ENCODE assay signal across 30 cellular contexts in the genomic region with DNA sequence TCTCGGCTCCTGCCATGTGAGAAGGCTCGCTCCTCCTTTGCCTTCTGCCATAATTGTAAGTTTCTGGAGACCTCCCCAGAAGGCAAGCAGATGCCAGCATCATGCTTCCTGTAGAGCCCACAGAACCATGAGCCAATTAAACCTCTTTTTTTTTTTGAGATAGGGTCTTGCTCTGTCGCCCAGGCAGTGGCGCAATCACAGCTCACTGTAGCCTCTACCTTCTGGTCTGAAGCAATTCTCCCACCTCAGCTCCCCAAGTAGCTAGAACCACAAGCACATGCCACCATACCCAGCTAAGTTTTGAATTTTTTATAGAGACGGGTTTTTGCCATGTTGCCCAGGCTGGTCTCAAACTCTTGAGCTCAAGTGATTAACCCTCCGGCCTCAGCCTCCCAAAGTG.
"Had no signal": no experiment of that assay in that cellular context is flagged by ENCODE, and none has a peak within 500 bp of the region (broad histone marks: within the 10 kb centered on the region; RNA-seq: fewer than 3 reads in every experiment).

No MANE protein-coding gene starts in this region.

- H3K9me3 Mint-ChIP-seq: natural killer cell; nephron; neural progenitor cell; stimulated activated effector memory CD8-positive, alpha-beta T cell treated with anti-CD3 and anti-CD28 coated beads, Interleukin-12 subunit alpha, Interleukin-12 subunit beta, amount 100 ng/mL, for 72 hours; stimulated activated naive CD8-positive, alpha-beta T cell treated with anti-CD3 and anti-CD28 coated beads, Interleukin-15, Interleukin-2, amounts not matched to agents 100 ng/mL and 50 ng/mL, for 24 hours had no signal

- H3K4me3 Mint-ChIP-seq: natural killer cell; nephron; neural progenitor cell; stimulated activated effector memory CD8-positive, alpha-beta T cell treated with anti-CD3 and anti-CD28 coated beads, Interleukin-12 subunit alpha, Interleukin-12 subunit beta, amount 100 ng/mL, for 72 hours; stimulated activated naive B cell treated with anti-CD40 and anti-IgM and Interleukin-4, amounts not matched to agents 10 μg/mL and 1 μg/mL and 100 μg/mL, for 72 hours; stimulated activated naive CD8-positive, alpha-beta T cell treated with anti-CD3 and anti-CD28 coated beads, Interleukin-15, Interleukin-2, amounts not matched to agents 100 ng/mL and 50 ng/mL, for 24 hours had no signal

- ATAC-seq: natural killer cell; psoas muscle; right cardiac atrium; sciatic nerve; stimulated activated effector memory CD8-positive, alpha-beta T cell treated with anti-CD3 and anti-CD28 coated beads, Interleukin-12 subunit alpha, Interleukin-12 subunit beta, amount 100 ng/mL, for 72 hours; stimulated activated naive B cell treated with anti-CD40 and anti-IgM and Interleukin-4, amounts not matched to agents 10 μg/mL and 1 μg/mL and 100 μg/mL, for 72 hours had no signal

- H3K27me3 ChIP-seq: ovary, thyroid gland, upper lobe of left lung, vagina had no signal

- H3K9ac ChIP-seq: neural progenitor cell, parathyroid adenoma had no signal

- H3K36me3 Mint-ChIP-seq: natural killer cell; neural progenitor cell; stimulated activated effector memory CD8-positive, alpha-beta T cell treated with anti-CD3 and anti-CD28 coated beads, Interleukin-12 subunit alpha, Interleukin-12 subunit beta, amount 100 ng/mL, for 72 hours; stimulated activated naive B cell treated with anti-CD40 and anti-IgM and Interleukin-4, amounts not matched to agents 10 μg/mL and 1 μg/mL and 100 μg/mL, for 72 hours had no signal

- FAIRE-seq: urothelium cell line had no signal

- H3K4me1 Mint-ChIP-seq: natural killer cell had no signal

- H3K27ac ChIP-seq: neural progenitor cell, ovary, parathyroid adenoma, psoas muscle, skin epidermis, spleen, stomach, thoracic aorta, thyroid gland, tibial nerve, upper lobe of left lung, vagina had no signal

- H2AFZ ChIP-seq: neural progenitor cell, parathyroid adenoma had no signal

- H3K4me2 ChIP-seq: neural progenitor cell, smooth muscle cell had no signal

- DNase-seq: natural killer cell; occipital lobe; ovary; posterior cingulate gyrus; psoas muscle; right cardiac atrium; spleen; stimulated activated CD4-positive, alpha-beta T cell treated with anti-CD3 and anti-CD28 coated beads, Interleukin-12 subunit alpha, Interleukin-12 subunit beta, amount 100 ng/mL, for 4 hours; stimulated activated CD4-positive, alpha-beta T cell treated with anti-CD3 and anti-CD28 coated beads, Interleukin-1b, Interleukin-23, amount 100 ng/mL, for 48 hours; stimulated activated CD4-positive, alpha-beta T cell treated with anti-CD3 and anti-CD28 coated beads, Interleukin-4, amount 100 ng/mL, for 1 hour; stimulated activated CD4-positive, alpha-beta T cell treated with anti-CD3 and anti-CD28 coated beads, Interleukin-4, amount 100 ng/mL, for 4 hours; stimulated activated naive B cell treated with anti-CD40 and anti-IgM and Interleukin-4, amounts not matched to agents 10 μg/mL and 1 μg/mL and 100 μg/mL, for 72 hours; stimulated activated naive CD4-positive, alpha-beta T cell treated with Interleukin-2 at 50 U/mL for 16 hours; stomach; thyroid gland; trophoblast cell; upper lobe of left lung had no signal

- H3K4me3 ChIP-seq: neural progenitor cell, ovary, psoas muscle, skin epidermis, smooth muscle cell, spleen, stomach, thoracic aorta, thyroid gland, tibial nerve, upper lobe of left lung, vagina had no signal

- H3K36me3 ChIP-seq: neural progenitor cell, ovary, spleen, stomach, thoracic aorta, thyroid gland, tibial nerve, upper lobe of left lung, vagina had no signal

- H3K27ac Mint-ChIP-seq: natural killer cell; neural progenitor cell; progenitor cell of endocrine pancreas; stimulated activated effector memory CD8-positive, alpha-beta T cell treated with anti-CD3 and anti-CD28 coated beads, Interleukin-12 subunit alpha, Interleukin-12 subunit beta, amount 100 ng/mL, for 72 hours; stimulated activated naive B cell treated with anti-CD40 and anti-IgM and Interleukin-4, amounts not matched to agents 10 μg/mL and 1 μg/mL and 100 μg/mL, for 72 hours; stimulated activated naive CD8-positive, alpha-beta T cell treated with anti-CD3 and anti-CD28 coated beads, Interleukin-15, Interleukin-2, amounts not matched to agents 100 ng/mL and 50 ng/mL, for 24 hours had no signal

- H3K79me2 ChIP-seq: parathyroid adenoma had no signal

- H3K9me3 ChIP-seq: ovary, psoas muscle, spleen, stomach, thoracic aorta, thyroid gland, tibial nerve, upper lobe of left lung, vagina had no signal

- H3K4me1 ChIP-seq: psoas muscle, spleen, stomach, thyroid gland, tibial nerve, upper lobe of left lung, vagina had no signal
